8 cellular contexts compared by ENCODE assay signal in the genomic region with DNA sequence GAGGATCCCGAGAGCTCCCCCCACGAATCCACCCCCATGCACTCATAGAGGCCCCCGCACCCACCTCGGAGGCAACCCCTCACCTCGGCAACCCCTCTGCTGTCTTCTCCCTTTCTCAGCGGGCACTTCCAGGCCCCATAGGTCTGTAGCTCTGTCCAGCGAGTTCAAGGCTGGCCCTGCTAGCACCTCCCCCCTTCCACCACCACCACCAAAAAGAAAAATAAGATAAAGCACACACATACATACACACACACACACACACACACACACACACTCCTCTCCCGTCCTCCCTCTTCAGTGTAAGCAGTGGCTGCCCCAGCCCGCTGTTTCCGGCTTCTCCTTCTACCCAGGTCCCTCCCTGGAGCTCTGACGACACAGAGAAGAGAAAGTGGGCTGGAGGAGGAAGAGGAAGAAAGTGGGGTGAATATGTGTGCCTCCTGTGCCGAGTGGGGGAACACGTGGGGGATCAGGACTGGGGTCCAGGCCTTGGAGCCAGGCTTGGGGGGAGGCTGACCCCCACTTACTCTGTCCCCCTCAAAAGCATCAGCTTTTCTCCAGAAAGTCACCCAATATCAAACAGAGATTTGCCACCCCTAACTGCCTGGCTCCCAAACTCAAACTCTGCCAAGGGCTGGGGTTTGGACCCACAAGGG. TPM values are rescaled to one million over a fixed set of nuclear protein-coding genes. Genes with fewer than 3 reads are reported as not detected.
DNase-seq lines count a peak whose midpoint lies in the region; ATAC-seq and TF ChIP-seq lines count a peak whose summit lies in the region.

A gene with protein sequence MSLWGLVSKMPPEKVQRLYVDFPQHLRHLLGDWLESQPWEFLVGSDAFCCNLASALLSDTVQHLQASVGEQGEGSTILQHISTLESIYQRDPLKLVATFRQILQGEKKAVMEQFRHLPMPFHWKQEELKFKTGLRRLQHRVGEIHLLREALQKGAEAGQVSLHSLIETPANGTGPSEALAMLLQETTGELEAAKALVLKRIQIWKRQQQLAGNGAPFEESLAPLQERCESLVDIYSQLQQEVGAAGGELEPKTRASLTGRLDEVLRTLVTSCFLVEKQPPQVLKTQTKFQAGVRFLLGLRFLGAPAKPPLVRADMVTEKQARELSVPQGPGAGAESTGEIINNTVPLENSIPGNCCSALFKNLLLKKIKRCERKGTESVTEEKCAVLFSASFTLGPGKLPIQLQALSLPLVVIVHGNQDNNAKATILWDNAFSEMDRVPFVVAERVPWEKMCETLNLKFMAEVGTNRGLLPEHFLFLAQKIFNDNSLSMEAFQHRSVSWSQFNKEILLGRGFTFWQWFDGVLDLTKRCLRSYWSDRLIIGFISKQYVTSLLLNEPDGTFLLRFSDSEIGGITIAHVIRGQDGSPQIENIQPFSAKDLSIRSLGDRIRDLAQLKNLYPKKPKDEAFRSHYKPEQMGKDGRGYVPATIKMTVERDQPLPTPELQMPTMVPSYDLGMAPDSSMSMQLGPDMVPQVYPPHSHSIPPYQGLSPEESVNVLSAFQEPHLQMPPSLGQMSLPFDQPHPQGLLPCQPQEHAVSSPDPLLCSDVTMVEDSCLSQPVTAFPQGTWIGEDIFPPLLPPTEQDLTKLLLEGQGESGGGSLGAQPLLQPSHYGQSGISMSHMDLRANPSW (minus strand): TSS at position 317 of the 653 bp plus-strand sequence. CDS start 3,084 bp downstream, outside the sequence.

- peaks cover 11% of the 10 kb centered on the region for H3K4me1 ChIP-seq in psoas muscle
- H3K4me1 ChIP-seq in aorta (ENCODE audit: control insufficient read depth in 1 of 2, insufficient read depth in 2 of 2, low read length in 2 of 2), result no peaks in the 10 kb centered on the region

- peak within 1 kb of the TSS; percentile 82 for H3K9ac ChIP-seq in SK-N-MC (ENCODE audit: insufficient read length)

- peaks cover 47% of the 10 kb centered on the region for H3K36me3 Mint-ChIP-seq in activated naive CD8-positive, alpha-beta T cell treated with anti-CD3 and anti-CD28 coated beads for 36 hours

- 32 to 54% (median 42%) methylated on average over 11 to 13 of the region's 13 CpGs for WGBS in psoas muscle, 3 donors
- WGBS in aorta, 2 donors, result 0% methylated on average over 12 to 13 of the region's 13 CpGs

- H3K27ac Mint-ChIP-seq in activated naive CD8-positive, alpha-beta T cell treated with anti-CD3 and anti-CD28 coated beads for 36 hours, result peak within 1 kb of the TSS; percentile 97

- H3K4me1 Mint-ChIP-seq in activated naive CD8-positive, alpha-beta T cell treated with anti-CD3 and anti-CD28 coated beads for 36 hours, result peaks cover 43% of the 10 kb centered on the region

- POLR2A ChIA-PET in BJ (lab: Charles Lee), result interaction anchor here (0.5 to 1.7 kb wide), 7 partner anchors 9 to 42 kb away, joined by 3 to 20 read pairs (median 8); partner anchors contain the start of genes LRP1 and NAB2

- peak within 1 kb of the TSS; percentile 94 for H3K4me3 Mint-ChIP-seq in activated naive CD8-positive, alpha-beta T cell treated with anti-CD3 and anti-CD28 coated beads for 36 hours

- peak within 1 kb of the TSS; percentile 73 for H3K4me3 ChIP-seq in BJ (ENCODE audit: low read depth, low read length)
- H3K4me3 ChIP-seq in SK-N-MC, result peak within 1 kb of the TSS; percentile 93
- H3K4me3 ChIP-seq in psoas muscle, result peak within 1 kb of the TSS; percentile 72
- peak within 1 kb of the TSS; percentile 61 to 86 for H3K4me3 ChIP-seq in aorta (ENCODE audit: low read length in 2 of 2)

- peaks cover 16% of the 10 kb centered on the region for H3K36me3 ChIP-seq in BJ (ENCODE audit: control insufficient read depth, insufficient read depth, low read length)
- H3K36me3 ChIP-seq in SK-N-MC (ENCODE audit: insufficient read depth, low read length), result no peaks in the 10 kb centered on the region; the same call in 1 of the 2 replicates
- H3K36me3 ChIP-seq in psoas muscle (ENCODE audit: insufficient read depth in 1 of 2, low read depth in 1 of 2), result peaks cover 0 to 7% of the 10 kb centered on the region in 2 donors
- H3K36me3 ChIP-seq in aorta (ENCODE audit: control insufficient read depth in 1 of 2, insufficient read depth in 2 of 2, low read length in 1 of 2), result peaks cover 0 to 3% of the 10 kb centered on the region in 2 donors

- H3K27ac ChIP-seq in SK-N-MC (peak within 1 kb of the TSS; percentile 90), psoas muscle (peak within 1 kb of the TSS; percentile 88), aorta (ENCODE audit: low read depth in 1 of 2, low read length in 2 of 2) (peak within 1 kb of the TSS; percentile 59 to 98)

- H3K27me3 Mint-ChIP-seq in activated naive CD8-positive, alpha-beta T cell treated with anti-CD3 and anti-CD28 coated beads for 36 hours, result no peaks in the 10 kb centered on the region

- H3K9me3 Mint-ChIP-seq in activated naive CD8-positive, alpha-beta T cell treated with anti-CD3 and anti-CD28 coated beads for 36 hours, result no peaks in the 10 kb centered on the region

- DNase-seq in BJ (ENCODE audit: low read depth) (no peak), SK-N-MC (ENCODE audit: low read depth, low spot score) (no peak), cardiac septum (ENCODE audit: low spot score) (peak; percentile 92), psoas muscle (peak; percentile 72 to 86), aorta (peak; percentile 90 to 92)
- peak; percentile 81 for DNase-seq in activated naive CD8-positive, alpha-beta T cell treated with anti-CD3 and anti-CD28 coated beads for 36 hours

- TF ChIP-seq CTCF in BJ (IDR thresholded peaks at IDR 0.05; ENCODE audit: insufficient read depth, low read depth, low read length) (no peak), psoas muscle (IDR thresholded peaks at IDR 0.05) (no peak)

- H3K27me3 ChIP-seq in BJ (ENCODE audit: control insufficient read depth, insufficient read depth, low read length), result no peaks in the 10 kb centered on the region
- H3K27me3 ChIP-seq in psoas muscle (ENCODE audit: insufficient read depth in 3 of 3, low read length in 2 of 3), result no peaks in the 10 kb centered on the region
- H3K27me3 ChIP-seq in aorta (ENCODE audit: control insufficient read depth in 1 of 2, insufficient read depth in 2 of 2, low read length in 1 of 2), result no peaks in the 10 kb centered on the region

- no peaks in the 10 kb centered on the region for H3K9me3 ChIP-seq in SK-N-MC (ENCODE audit: low read depth, low read length)
- no peaks in the 10 kb centered on the region for H3K9me3 ChIP-seq in psoas muscle
- no peaks in the 10 kb centered on the region for H3K9me3 ChIP-seq in aorta (ENCODE audit: control insufficient read depth, low read length)

- intact Hi-C loops in cardiac septum (cut with DNase I) (loop anchor here (1.0 to 5.0 kb wide), 2 partner anchors 23 to 104 kb away; partner anchors contain the start of gene ZBTB39), psoas muscle (cut with DNase I) (loop anchor here in 1 of 2 donors (5.0 kb wide), 1 partner anchor 104 kb away; the partner anchor contains the start of gene ZBTB39), aorta (cut with DNase I) (loop anchor here (1.0 to 5.0 kb wide), 4 partner anchors 16 to 104 kb away; partner anchors contain the start of genes NAB2 (in 1 of the 2) and ZBTB39 (in 1 of the 2))

- CTCF ChIA-PET in BJ (lab: Yijun Ruan, JAX), result interaction anchor here (0.7 to 10.0 kb wide), 33 partner anchors 12 to 518 kb away, joined by 3 to 199 read pairs (median 7); partner anchors contain the start of genes LRP1, LRP1-AS, MYO1A and NAB2

- ATAC-seq in GM19324 (IDR thresholded peaks at IDR 0.05; ENCODE audit: low FRiP score, unreplicated experiment), result peak; percentile 51
- ATAC-seq in HG03521 (IDR thresholded peaks at IDR 0.05; ENCODE audit: unreplicated experiment), result peak; percentile 53
- ATAC-seq in psoas muscle, result peak; percentile 43 to 66 (median 48)
- peak; percentile 86 for ATAC-seq in aorta (ENCODE audit: low FRiP score)

RNA-seq across cellular contexts. Expression of the gene that starts here (rescaled TPM):
- polyA plus RNA-seq in BJ (2011; rRNA removed) (110 and 177 TPM in 2 replicates), psoas muscle (10 to 100 TPM; 10.4 to 11.6 (median 11.3) TPM), aorta (100 to 1,000 TPM in 1 of 2 donors, 10 to 100 TPM in 1; 99.8 to 382 TPM)
- polyA minus RNA-seq in BJ (2011; rRNA and poly(A)+ RNA removed), result 71.4 and 108 TPM in 2 replicates
- 100 to 1,000 TPM; 256 to 259 TPM for total RNA-seq in activated naive CD8-positive, alpha-beta T cell treated with anti-CD3 and anti-CD28 coated beads for 36 hours
- total RNA-seq in cardiac septum (42.1 TPM), psoas muscle (10 to 100 TPM; 14.1 to 27.7 (median 18.2) TPM), aorta (100 to 1,000 TPM; 199 to 258 TPM)

Comparison
In these comparisons a context has a peak if more than half of its experiments do, and no peak if none do; other contexts are left out.
1. DNase-seq: peak in activated naive CD8-positive, alpha-beta T cell treated with anti-CD3 and anti-CD28 coated beads for 36 hours (single experiment), cardiac septum (single experiment), psoas muscle (2 of 2) and aorta (2 of 2); none in BJ (single experiment) and SK-N-MC (single experiment).
2. Peak in every context shown above with its lines, with median percentiles within 50 percentile points of each other: H3K4me3 ChIP-seq, ATAC-seq and H3K27ac ChIP-seq.